Comparison of ENCODE assay signal across 1 cellular context in genomic region chr18:11500153-11501122, GRCh38.
TF ChIP-seq lines count a peak whose summit lies in the region.

No MANE protein-coding gene starts in this region.

TF ChIP-seq in GM12878, 131 proteins besides CTCF, POLR2A, EP300 and RAD21 (continued from another document):
- TF ChIP-seq CUX1 (IDR thresholded peaks at IDR 0.05; ENCODE audit: insufficient replicate concordance, low read depth, low read length), result no peak
- no peak for TF ChIP-seq LARP7 (IDR thresholded peaks at IDR 0.05)
- TF ChIP-seq ETV6 (conservative IDR thresholded peaks at IDR 0.05 in 1 of 2, IDR thresholded peaks at IDR 0.05 in 1 of 2; ENCODE audit: borderline replicate concordance in 1 of 2, low read depth in 1 of 2), result no peak
- TF ChIP-seq POU2F2 (IDR thresholded peaks at IDR 0.05; ENCODE audit: borderline replicate concordance, low read depth, low read length), result no peak
- TF ChIP-seq JUNB (IDR thresholded peaks at IDR 0.05), result peak; percentile 9; the same call in 1 of the 2 replicates
- no peak for TF ChIP-seq NFIC (IDR thresholded peaks at IDR 0.05; ENCODE audit: low read depth, low read length)
- no peak for TF ChIP-seq POLR2AphosphoS2 (IDR thresholded peaks at IDR 0.05; ENCODE audit: low read depth, low read length)
- peak; percentile 29; the same call in 1 of the 2 replicates for TF ChIP-seq RUNX3 (IDR thresholded peaks at IDR 0.05; ENCODE audit: low read length)
- no peak for TF ChIP-seq ZNF217 (IDR thresholded peaks at IDR 0.05)
- TF ChIP-seq HDAC2 (IDR thresholded peaks at IDR 0.05), result no peak
- no peak for TF ChIP-seq BRCA1 (IDR thresholded peaks at IDR 0.05; ENCODE audit: low read depth, low read length)
- TF ChIP-seq CBX5 (IDR thresholded peaks at IDR 0.05; ENCODE audit: low read depth), result no peak
- TF ChIP-seq BHLHE40 (IDR thresholded peaks at IDR 0.05; ENCODE audit: borderline replicate concordance in 1 of 2, low read depth in 2 of 2, low read length in 1 of 2), result no peak
- no peak for TF ChIP-seq HDGF (IDR thresholded peaks at IDR 0.05)
- no peak for TF ChIP-seq FOXM1 (IDR thresholded peaks at IDR 0.05; ENCODE audit: low read depth, low read length)
- TF ChIP-seq, protein P1, sequence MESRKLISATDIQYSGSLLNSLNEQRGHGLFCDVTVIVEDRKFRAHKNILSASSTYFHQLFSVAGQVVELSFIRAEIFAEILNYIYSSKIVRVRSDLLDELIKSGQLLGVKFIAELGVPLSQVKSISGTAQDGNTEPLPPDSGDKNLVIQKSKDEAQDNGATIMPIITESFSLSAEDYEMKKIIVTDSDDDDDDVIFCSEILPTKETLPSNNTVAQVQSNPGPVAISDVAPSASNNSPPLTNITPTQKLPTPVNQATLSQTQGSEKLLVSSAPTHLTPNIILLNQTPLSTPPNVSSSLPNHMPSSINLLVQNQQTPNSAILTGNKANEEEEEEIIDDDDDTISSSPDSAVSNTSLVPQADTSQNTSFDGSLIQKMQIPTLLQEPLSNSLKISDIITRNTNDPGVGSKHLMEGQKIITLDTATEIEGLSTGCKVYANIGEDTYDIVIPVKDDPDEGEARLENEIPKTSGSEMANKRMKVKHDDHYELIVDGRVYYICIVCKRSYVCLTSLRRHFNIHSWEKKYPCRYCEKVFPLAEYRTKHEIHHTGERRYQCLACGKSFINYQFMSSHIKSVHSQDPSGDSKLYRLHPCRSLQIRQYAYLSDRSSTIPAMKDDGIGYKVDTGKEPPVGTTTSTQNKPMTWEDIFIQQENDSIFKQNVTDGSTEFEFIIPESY (IDR thresholded peaks at IDR 0.05), result no peak
- no peak for TF ChIP-seq SUZ12 (IDR thresholded peaks at IDR 0.05; ENCODE audit: unreplicated experiment)
- TF ChIP-seq ATF2 (IDR thresholded peaks at IDR 0.05; ENCODE audit: low read length), result 0 out of 2 replicates have a peak, but pooled peaks have one; percentile 33
- no peak for TF ChIP-seq IKZF1 (conservative IDR thresholded peaks at IDR 0.05)
- TF ChIP-seq, protein P2, sequence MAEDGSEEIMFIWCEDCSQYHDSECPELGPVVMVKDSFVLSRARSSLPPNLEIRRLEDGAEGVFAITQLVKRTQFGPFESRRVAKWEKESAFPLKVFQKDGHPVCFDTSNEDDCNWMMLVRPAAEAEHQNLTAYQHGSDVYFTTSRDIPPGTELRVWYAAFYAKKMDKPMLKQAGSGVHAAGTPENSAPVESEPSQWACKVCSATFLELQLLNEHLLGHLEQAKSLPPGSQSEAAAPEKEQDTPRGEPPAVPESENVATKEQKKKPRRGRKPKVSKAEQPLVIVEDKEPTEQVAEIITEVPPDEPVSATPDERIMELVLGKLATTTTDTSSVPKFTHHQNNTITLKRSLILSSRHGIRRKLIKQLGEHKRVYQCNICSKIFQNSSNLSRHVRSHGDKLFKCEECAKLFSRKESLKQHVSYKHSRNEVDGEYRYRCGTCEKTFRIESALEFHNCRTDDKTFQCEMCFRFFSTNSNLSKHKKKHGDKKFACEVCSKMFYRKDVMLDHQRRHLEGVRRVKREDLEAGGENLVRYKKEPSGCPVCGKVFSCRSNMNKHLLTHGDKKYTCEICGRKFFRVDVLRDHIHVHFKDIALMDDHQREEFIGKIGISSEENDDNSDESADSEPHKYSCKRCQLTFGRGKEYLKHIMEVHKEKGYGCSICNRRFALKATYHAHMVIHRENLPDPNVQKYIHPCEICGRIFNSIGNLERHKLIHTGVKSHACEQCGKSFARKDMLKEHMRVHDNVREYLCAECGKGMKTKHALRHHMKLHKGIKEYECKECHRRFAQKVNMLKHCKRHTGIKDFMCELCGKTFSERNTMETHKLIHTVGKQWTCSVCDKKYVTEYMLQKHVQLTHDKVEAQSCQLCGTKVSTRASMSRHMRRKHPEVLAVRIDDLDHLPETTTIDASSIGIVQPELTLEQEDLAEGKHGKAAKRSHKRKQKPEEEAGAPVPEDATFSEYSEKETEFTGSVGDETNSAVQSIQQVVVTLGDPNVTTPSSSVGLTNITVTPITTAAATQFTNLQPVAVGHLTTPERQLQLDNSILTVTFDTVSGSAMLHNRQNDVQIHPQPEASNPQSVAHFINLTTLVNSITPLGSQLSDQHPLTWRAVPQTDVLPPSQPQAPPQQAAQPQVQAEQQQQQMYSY (CRISPR knock-in tag; IDR thresholded peaks at IDR 0.05), result no peak
- TF ChIP-seq, protein P3, sequence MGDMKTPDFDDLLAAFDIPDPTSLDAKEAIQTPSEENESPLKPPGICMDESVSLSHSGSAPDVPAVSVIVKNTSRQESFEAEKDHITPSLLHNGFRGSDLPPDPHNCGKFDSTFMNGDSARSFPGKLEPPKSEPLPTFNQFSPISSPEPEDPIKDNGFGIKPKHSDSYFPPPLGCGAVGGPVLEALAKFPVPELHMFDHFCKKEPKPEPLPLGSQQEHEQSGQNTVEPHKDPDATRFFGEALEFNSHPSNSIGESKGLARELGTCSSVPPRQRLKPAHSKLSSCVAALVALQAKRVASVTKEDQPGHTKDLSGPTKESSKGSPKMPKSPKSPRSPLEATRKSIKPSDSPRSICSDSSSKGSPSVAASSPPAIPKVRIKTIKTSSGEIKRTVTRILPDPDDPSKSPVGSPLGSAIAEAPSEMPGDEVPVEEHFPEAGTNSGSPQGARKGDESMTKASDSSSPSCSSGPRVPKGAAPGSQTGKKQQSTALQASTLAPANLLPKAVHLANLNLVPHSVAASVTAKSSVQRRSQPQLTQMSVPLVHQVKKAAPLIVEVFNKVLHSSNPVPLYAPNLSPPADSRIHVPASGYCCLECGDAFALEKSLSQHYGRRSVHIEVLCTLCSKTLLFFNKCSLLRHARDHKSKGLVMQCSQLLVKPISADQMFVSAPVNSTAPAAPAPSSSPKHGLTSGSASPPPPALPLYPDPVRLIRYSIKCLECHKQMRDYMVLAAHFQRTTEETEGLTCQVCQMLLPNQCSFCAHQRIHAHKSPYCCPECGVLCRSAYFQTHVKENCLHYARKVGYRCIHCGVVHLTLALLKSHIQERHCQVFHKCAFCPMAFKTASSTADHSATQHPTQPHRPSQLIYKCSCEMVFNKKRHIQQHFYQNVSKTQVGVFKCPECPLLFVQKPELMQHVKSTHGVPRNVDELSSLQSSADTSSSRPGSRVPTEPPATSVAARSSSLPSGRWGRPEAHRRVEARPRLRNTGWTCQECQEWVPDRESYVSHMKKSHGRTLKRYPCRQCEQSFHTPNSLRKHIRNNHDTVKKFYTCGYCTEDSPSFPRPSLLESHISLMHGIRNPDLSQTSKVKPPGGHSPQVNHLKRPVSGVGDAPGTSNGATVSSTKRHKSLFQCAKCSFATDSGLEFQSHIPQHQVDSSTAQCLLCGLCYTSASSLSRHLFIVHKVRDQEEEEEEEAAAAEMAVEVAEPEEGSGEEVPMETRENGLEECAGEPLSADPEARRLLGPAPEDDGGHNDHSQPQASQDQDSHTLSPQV (IDR thresholded peaks at IDR 0.05), result no peak
- no peak for TF ChIP-seq MEF2B (IDR thresholded peaks at IDR 0.05; ENCODE audit: partially characterized antibody, poor library complexity, severe bottlenecking)
- no peak for TF ChIP-seq IRF4 (IDR thresholded peaks at IDR 0.05; ENCODE audit: low read depth, low read length)
- TF ChIP-seq SMAD5 (IDR thresholded peaks at IDR 0.05; ENCODE audit: low read depth), result no peak
- 0 out of 2 replicates have a peak, but pooled peaks have one; percentile 38 for TF ChIP-seq TCF12 (IDR thresholded peaks at IDR 0.05; ENCODE audit: low read depth, low read length)
- no peak for TF ChIP-seq JUND (IDR thresholded peaks at IDR 0.05; ENCODE audit: low read depth, low read length)
- no peak for TF ChIP-seq CHD2 (IDR thresholded peaks at IDR 0.05; ENCODE audit: borderline replicate concordance, low read depth, low read length)
- no peak for TF ChIP-seq IKZF2 (IDR thresholded peaks at IDR 0.05)
- TF ChIP-seq SKIL (IDR thresholded peaks at IDR 0.05; ENCODE audit: low read depth, poor library complexity, severe bottlenecking), result no peak
- 0 out of 2 replicates have a peak, but pooled peaks have one; percentile 53 for TF ChIP-seq TCF3 (IDR thresholded peaks at IDR 0.05; ENCODE audit: borderline replicate concordance, insufficient read depth, low read depth, low read length)
- no peak for TF ChIP-seq ASH2L (IDR thresholded peaks at IDR 0.05; ENCODE audit: borderline replicate concordance, low read depth)
- no peak for TF ChIP-seq SREBF1 (IDR thresholded peaks at IDR 0.05; ENCODE audit: low read length)
- no peak for TF ChIP-seq EGR1 (IDR thresholded peaks at IDR 0.05; ENCODE audit: borderline replicate concordance in 1 of 2, low read depth in 2 of 2, low read length in 2 of 2)
- TF ChIP-seq TARDBP (IDR thresholded peaks at IDR 0.05; ENCODE audit: borderline replicate concordance), result no peak
- no peak for TF ChIP-seq CEBPB (IDR thresholded peaks at IDR 0.05; ENCODE audit: borderline replicate concordance in 1 of 2, low read depth in 2 of 2, low read length in 2 of 2)
- TF ChIP-seq NRF1 (conservative IDR thresholded peaks at IDR 0.05; ENCODE audit: low read depth, low read length), result no peak
- no peak for TF ChIP-seq SMAD1 (IDR thresholded peaks at IDR 0.05; ENCODE audit: low read depth, partially characterized antibody)
